8 cellular contexts compared by ENCODE assay signal in genomic region chr7:123747620-123748141, GRCh38. TPM values are rescaled to one million over a fixed set of nuclear protein-coding genes. Genes with fewer than 3 reads are reported as not detected.
DNase-seq lines count a peak whose midpoint lies in the region; ATAC-seq and TF ChIP-seq lines count a peak whose summit lies in the region.

No MANE protein-coding gene starts in this region.

- H3K27me3 ChIP-seq in KMS-11 (ENCODE audit: insufficient read depth, low read depth) (no peaks in the 10 kb centered on the region), SJCRH30 (no peaks in the 10 kb centered on the region), hepatocyte (no peaks in the 10 kb centered on the region), prostate gland (replicated peaks; ENCODE audit: insufficient read depth) (no peaks in the 10 kb centered on the region)

- DNase-seq in DMS53 treated with DMSO at 0.1 percent for 48 hours (lab: John Stamatoyannopoulos, UW; ENCODE audit: unreplicated experiment) (peak; percentile 55), SJCRH30 (peak; percentile 72 to 78), astrocyte of the spinal cord (ENCODE audit: low read depth, low spot score) (peak; percentile 85), hepatocyte (ENCODE audit: low spot score) (peak; percentile 77), prostate gland (ENCODE audit: low spot score) (peak; percentile 75)

- no peaks in the 10 kb centered on the region for H3K9me3 ChIP-seq in SJCRH30 (replicated peaks)
- no peaks in the 10 kb centered on the region for H3K9me3 ChIP-seq in hepatocyte (ENCODE audit: low read depth)
- no peaks in the 10 kb centered on the region for H3K9me3 ChIP-seq in prostate gland

- peak overlapping the region; percentile 86 for H3K9ac ChIP-seq in KMS-11

- no peaks in the 10 kb centered on the region for H3K36me3 ChIP-seq in KMS-11 (ENCODE audit: insufficient read depth)
- H3K36me3 ChIP-seq in SJCRH30 = no peaks in the 10 kb centered on the region
- no peaks in the 10 kb centered on the region for H3K36me3 ChIP-seq in hepatocyte (replicated peaks; ENCODE audit: insufficient read depth, low read depth)
- no peaks in the 10 kb centered on the region for H3K36me3 ChIP-seq in prostate gland

- in situ Hi-C loops in astrocyte of the spinal cord (cut with HindIII; ENCODE audit: low sequenced_read_pairs) = no loop called here

- 0% methylated on average over 12 of the region's 12 CpGs for WGBS in hepatocyte (ENCODE audit: low lambda C conversion rate, missing lambda C conversion rate)
- 0% methylated on average over 12 of the region's 12 CpGs for WGBS in prostate gland

- H3K4me2 ChIP-seq in KMS-11 (peak overlapping the region; percentile 95), hepatocyte (peak overlapping the region; percentile 83)

- no peak overlapping the region for H3K4me3 ChIP-seq in KMS-11 (IDR thresholded peaks at IDR 0.05; ENCODE audit: insufficient read depth, low read depth, low read length)
- H3K4me3 ChIP-seq in SJCRH30 = peak overlapping the region; percentile 86
- peak overlapping the region; percentile 86 for H3K4me3 ChIP-seq in astrocyte of the spinal cord (ENCODE audit: low read depth, low read length)
- H3K4me3 ChIP-seq in hepatocyte = peak overlapping the region; percentile 88
- peak overlapping the region; percentile 85 to 88 for H3K4me3 ChIP-seq in prostate gland

- peaks cover 65% of the 10 kb centered on the region for H3K4me1 ChIP-seq in KMS-11 (ENCODE audit: low read depth, poor library complexity, severe bottlenecking)
- peaks cover 12% of the 10 kb centered on the region; the same call in 1 of the 2 replicates for H3K4me1 ChIP-seq in SJCRH30
- H3K4me1 ChIP-seq in hepatocyte (ENCODE audit: insufficient read depth) = peaks cover 40% of the 10 kb centered on the region
- no peaks in the 10 kb centered on the region for H3K4me1 ChIP-seq in prostate gland (replicated peaks)

- H2AFZ ChIP-seq in KMS-11 (ENCODE audit: low read depth) = peak overlapping the region; percentile 73
- no peak overlapping the region for H2AFZ ChIP-seq in hepatocyte

- no peak for ATAC-seq in GM21381 (IDR thresholded peaks at IDR 0.05; ENCODE audit: unreplicated experiment)
- ATAC-seq in GM21515 (IDR thresholded peaks at IDR 0.05; ENCODE audit: unreplicated experiment) = no peak

- H3K9me2 ChIP-seq in hepatocyte (replicated peaks; ENCODE audit: insufficient read depth) = no peaks in the 10 kb centered on the region

- peak; percentile 65 for TF ChIP-seq POLR2A in prostate gland (IDR thresholded peaks at IDR 0.05)

- no peak for TF ChIP-seq CTCF in KMS-11 (conservative IDR thresholded peaks at IDR 0.05; ENCODE audit: low read depth, low read length)
- no peak for TF ChIP-seq CTCF in astrocyte of the spinal cord (IDR thresholded peaks at IDR 0.05; ENCODE audit: low read depth, low read length)
- no peak for TF ChIP-seq CTCF in hepatocyte (IDR thresholded peaks at IDR 0.05; ENCODE audit: poor library complexity)
- TF ChIP-seq CTCF in prostate gland (IDR thresholded peaks at IDR 0.05) = no peak

- peaks cover 31% of the 10 kb centered on the region for H4K20me1 ChIP-seq in KMS-11 (ENCODE audit: insufficient read depth)
- peaks cover 47% of the 10 kb centered on the region for H4K20me1 ChIP-seq in hepatocyte (ENCODE audit: insufficient read depth, poor library complexity, severe bottlenecking)

- H3K27ac ChIP-seq in KMS-11 = peak overlapping the region; percentile 88
- peak overlapping the region; percentile 82; the same call in 1 of the 2 replicates for H3K27ac ChIP-seq in SJCRH30
- H3K27ac ChIP-seq in hepatocyte = peak overlapping the region; percentile 98
- H3K27ac ChIP-seq in prostate gland = peak overlapping the region; percentile 95 to 97

- intact Hi-C loops in prostate gland (cut with DNase I) = loop anchor here (2.0 kb wide), 1 partner anchor 65 kb away; no protein-coding TSS in a partner anchor

- H3K79me2 ChIP-seq in KMS-11 (ENCODE audit: insufficient read depth, low read depth) (peaks cover 56% of the 10 kb centered on the region), hepatocyte (peaks cover 78% of the 10 kb centered on the region)

RNA-seq across cellular contexts. Expression of gene WASL, which starts 1.1 kb away (rescaled TPM):
- total RNA-seq in SJCRH30 (2014; rRNA removed; shearing (Covaris generic)) = 25.4 and 26.4 TPM in 2 replicates
- total RNA-seq in hepatocyte (41.9 and 48.9 TPM in 2 replicates), prostate gland (10 to 100 TPM; 37.7 to 64.9 TPM)
- 29.0 and 36.8 TPM in 2 replicates for polyA plus RNA-seq in hepatocyte
